11 cellular contexts compared by ENCODE assay signal in the genomic region with DNA sequence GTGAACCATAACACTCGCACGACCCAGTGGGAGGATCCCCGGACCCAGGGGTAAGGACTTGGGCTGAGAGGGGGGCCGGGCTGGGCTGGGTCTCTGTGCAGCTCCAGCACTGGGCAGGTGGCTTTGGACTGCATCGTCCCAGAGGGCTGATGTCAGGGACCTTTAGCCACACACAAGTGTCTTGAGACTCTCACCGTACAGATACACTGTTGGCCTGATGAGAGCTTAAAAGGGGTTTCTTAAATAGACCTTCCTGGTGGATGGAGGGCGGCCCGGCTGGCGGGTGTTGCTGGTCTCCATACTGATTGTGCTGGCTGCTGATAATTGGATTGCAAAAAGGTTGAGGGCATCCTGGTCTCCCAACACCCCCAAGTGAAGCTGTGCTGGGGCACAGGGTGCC. TPM values are rescaled to one million over a fixed set of nuclear protein-coding genes. Genes with fewer than 3 reads are reported as not detected.
"Had no signal": no experiment of that assay in that cellular context is flagged by ENCODE, and none has a peak within 500 bp of the region (broad histone marks: within the 10 kb centered on the region; RNA-seq: fewer than 3 reads in every experiment).

No MANE protein-coding gene starts in this region.

- H3K27ac ChIP-seq: brain microvascular endothelial cell, epithelial cell of prostate, gastroesophageal sphincter, ovary, suprapubic skin, vagina, WERI-Rb-1 had no signal

- DNase-seq: activated CD4-positive, CD25-positive, alpha-beta regulatory T cell treated with anti-CD3 and anti-CD28 coated beads, Interleukin-2, amount 50 U/mL, for 72 hours; activated gamma-delta T cell; cortex of kidney had no signal

- H3K9me3 ChIP-seq: gastroesophageal sphincter, ovary, suprapubic skin, vagina had no signal

- H3K27me3 ChIP-seq: brain microvascular endothelial cell, gastroesophageal sphincter, ovary, suprapubic skin, vagina had no signal

- H3K4me3 ChIP-seq: gastroesophageal sphincter, ovary, suprapubic skin, vagina had no signal

- H3K36me3 ChIP-seq: ovary, WERI-Rb-1 had no signal

RNA-seq across cellular contexts. Expression of gene CLEC18A, which starts 21.7 kb away (rescaled TPM):
- total RNA-seq: lung microvascular endothelial cell had no signal
